Comparison of ENCODE assay signal across 13 cellular contexts in genomic region chr3:15301761-15302160, GRCh38.
"Had no signal": no experiment of that assay in that cellular context is flagged by ENCODE, and none has a peak within 500 bp of the region (broad histone marks: within the 10 kb centered on the region; RNA-seq: fewer than 3 reads in every experiment).

No MANE protein-coding gene starts in this region.

- H3K4me1 Mint-ChIP-seq: neural crest cell had no signal

- H3K4me3 ChIP-seq: pancreas, right atrium auricular region, tibial artery had no signal

- H3K27me3 ChIP-seq: foreskin keratinocyte, pancreas, right atrium auricular region, tibial artery had no signal

- H3K27ac ChIP-seq: foreskin keratinocyte, pancreas had no signal

- H3K4me1 ChIP-seq: foreskin keratinocyte had no signal

- H3K9me3 ChIP-seq: pancreas, right atrium auricular region, tibial artery had no signal

- H3K36me3 ChIP-seq: pancreas had no signal

- H3K27ac Mint-ChIP-seq: activated naive CD8-positive, alpha-beta T cell treated with anti-CD3 and anti-CD28 coated beads for 36 hours; activated T-cell treated with anti-CD3 and anti-CD28 coated beads, Interleukin-2, amount 50 U/mL, for 24 hours had no signal

- H3K9me3 Mint-ChIP-seq: activated naive CD8-positive, alpha-beta T cell treated with anti-CD3 and anti-CD28 coated beads for 36 hours; activated T-cell treated with anti-CD3 and anti-CD28 coated beads, Interleukin-2, amount 50 U/mL, for 24 hours; neural crest cell had no signal

- H3K4me3 Mint-ChIP-seq: activated naive CD8-positive, alpha-beta T cell treated with anti-CD3 and anti-CD28 coated beads for 36 hours; activated T-cell treated with anti-CD3 and anti-CD28 coated beads, Interleukin-2, amount 50 U/mL, for 24 hours; neural crest cell had no signal

- ATAC-seq: left ventricle myocardium superior, pancreas had no signal

- DNase-seq: activated effector memory CD4-positive, alpha-beta T cell treated with anti-CD3 and anti-CD28 coated beads, Interleukin-2, amount 50 U/mL, for 16 hours; activated naive CD8-positive, alpha-beta T cell treated with anti-CD3 and anti-CD28 coated beads for 36 hours; activated T-cell treated with anti-CD3 and anti-CD28 coated beads, Interleukin-2, amount 50 U/mL, for 24 hours; anterior cingulate cortex; foreskin keratinocyte; kidney; left ventricle myocardium superior; mesendoderm; small intestine had no signal

- H3K27me3 Mint-ChIP-seq: activated naive CD8-positive, alpha-beta T cell treated with anti-CD3 and anti-CD28 coated beads for 36 hours; activated T-cell treated with anti-CD3 and anti-CD28 coated beads, Interleukin-2, amount 50 U/mL, for 24 hours had no signal
